8 cellular contexts compared by ENCODE assay signal in genomic region chr12:26017484-26018211, GRCh38. TPM values are rescaled to one million over a fixed set of nuclear protein-coding genes. Genes with fewer than 3 reads are reported as not detected.
A peak's percentile ranks its signal among the peaks of the same experiment; 100 is the strongest.
DNase-seq lines count a peak whose midpoint lies in the region; ATAC-seq and TF ChIP-seq lines count a peak whose summit lies in the region.

No MANE protein-coding gene starts in this region.

- H3K36me3 ChIP-seq in endodermal cell (ENCODE audit: control insufficient read depth, insufficient read depth, low read length): no peaks in the 10 kb centered on the region
- H3K36me3 ChIP-seq in neural progenitor cell: no peaks in the 10 kb centered on the region

- H3K4me3 Mint-ChIP-seq in activated T-cell treated with anti-CD3 and anti-CD28 coated beads, Interleukin-2, amount 50 U/mL, for 24 hours: no peak overlapping the region
- no peak overlapping the region for H3K4me3 Mint-ChIP-seq in activated T-cell treated with anti-CD3 and anti-CD28 coated beads, Interleukin-2, amount 50 U/mL, for 4 hours
- H3K4me3 Mint-ChIP-seq in endodermal cell (no peak overlapping the region), neural progenitor cell (no peak overlapping the region)
- H3K4me3 Mint-ChIP-seq in activated CD4-positive, alpha-beta memory T cell treated with anti-CD3 and anti-CD28 coated beads, Interleukin-2, amount 10 ng/mL, durations not matched to agents 7 days and 5 days: no peak overlapping the region

- POLR2A ChIA-PET in activated CD4-positive, alpha-beta memory T cell treated with anti-CD3 and anti-CD28 coated beads, Interleukin-2, amount 10 ng/mL, durations not matched to agents 7 days and 5 days (lab: Charles Lee): no interaction called here

- no peaks in the 10 kb centered on the region for H3K9me3 Mint-ChIP-seq in activated T-cell treated with anti-CD3 and anti-CD28 coated beads, Interleukin-2, amount 50 U/mL, for 24 hours
- no peaks in the 10 kb centered on the region for H3K9me3 Mint-ChIP-seq in activated T-cell treated with anti-CD3 and anti-CD28 coated beads, Interleukin-2, amount 50 U/mL, for 4 hours
- peaks cover 3% of the 10 kb centered on the region for H3K9me3 Mint-ChIP-seq in endodermal cell
- H3K9me3 Mint-ChIP-seq in neural progenitor cell: peaks cover 2% of the 10 kb centered on the region
- H3K9me3 Mint-ChIP-seq in activated CD4-positive, alpha-beta memory T cell treated with anti-CD3 and anti-CD28 coated beads, Interleukin-2, amount 10 ng/mL, durations not matched to agents 7 days and 5 days: no peaks in the 10 kb centered on the region

- no peaks in the 10 kb centered on the region for H3K36me3 Mint-ChIP-seq in activated T-cell treated with anti-CD3 and anti-CD28 coated beads, Interleukin-2, amount 50 U/mL, for 24 hours (ENCODE audit: low read depth)
- no peaks in the 10 kb centered on the region for H3K36me3 Mint-ChIP-seq in activated T-cell treated with anti-CD3 and anti-CD28 coated beads, Interleukin-2, amount 50 U/mL, for 4 hours (ENCODE audit: insufficient read depth)
- H3K36me3 Mint-ChIP-seq in endodermal cell (ENCODE audit: low read depth) (peaks cover 6% of the 10 kb centered on the region), neural progenitor cell (peaks cover 5% of the 10 kb centered on the region)
- H3K36me3 Mint-ChIP-seq in activated CD4-positive, alpha-beta memory T cell treated with anti-CD3 and anti-CD28 coated beads, Interleukin-2, amount 10 ng/mL, durations not matched to agents 7 days and 5 days (ENCODE audit: low read depth): no peaks in the 10 kb centered on the region

- H4K20me1 ChIP-seq in neural progenitor cell (ENCODE audit: low read depth): no peaks in the 10 kb centered on the region

- H3K4me3 ChIP-seq in endodermal cell (ENCODE audit: low read length): no peak overlapping the region
- H3K4me3 ChIP-seq in neural progenitor cell: no peak overlapping the region

- no peak overlapping the region for H2AFZ ChIP-seq in neural progenitor cell (replicated peaks)

- H3K27ac Mint-ChIP-seq in activated T-cell treated with anti-CD3 and anti-CD28 coated beads, Interleukin-2, amount 50 U/mL, for 24 hours: no peak overlapping the region
- H3K27ac Mint-ChIP-seq in endodermal cell (peak overlapping the region; percentile 71), neural progenitor cell (no peak overlapping the region)
- H3K27ac Mint-ChIP-seq in activated CD4-positive, alpha-beta memory T cell treated with anti-CD3 and anti-CD28 coated beads, Interleukin-2, amount 10 ng/mL, durations not matched to agents 7 days and 5 days: no peak overlapping the region

- H3K27me3 ChIP-seq in endodermal cell (ENCODE audit: control insufficient read depth, insufficient read depth, low read length, poor library complexity, severe bottlenecking) (no peaks in the 10 kb centered on the region), neural progenitor cell (no peaks in the 10 kb centered on the region)

- peaks cover 9% of the 10 kb centered on the region for H3K27me3 Mint-ChIP-seq in activated T-cell treated with anti-CD3 and anti-CD28 coated beads, Interleukin-2, amount 50 U/mL, for 24 hours
- H3K27me3 Mint-ChIP-seq in activated T-cell treated with anti-CD3 and anti-CD28 coated beads, Interleukin-2, amount 50 U/mL, for 4 hours (ENCODE audit: low read depth): peaks cover 16% of the 10 kb centered on the region
- H3K27me3 Mint-ChIP-seq in endodermal cell (ENCODE audit: insufficient read depth) (no peaks in the 10 kb centered on the region), neural progenitor cell (ENCODE audit: insufficient read depth, low read depth) (no peaks in the 10 kb centered on the region)
- H3K27me3 Mint-ChIP-seq in activated CD4-positive, alpha-beta memory T cell treated with anti-CD3 and anti-CD28 coated beads, Interleukin-2, amount 10 ng/mL, durations not matched to agents 7 days and 5 days: peaks cover 13% of the 10 kb centered on the region

- CTCF ChIA-PET in activated CD4-positive, alpha-beta memory T cell treated with anti-CD3 and anti-CD28 coated beads, Interleukin-2, amount 10 ng/mL, durations not matched to agents 7 days and 5 days (lab: Charles Lee): interaction anchor here (0.6 kb wide), 1 partner anchor 39 kb away, joined by 4 read pairs; no protein-coding TSS in a partner anchor

- H3K27ac ChIP-seq in endodermal cell (ENCODE audit: low read depth, low read length) (no peak overlapping the region), neural progenitor cell (no peak overlapping the region)

- no peak for ATAC-seq in activated T-cell treated with anti-CD3 and anti-CD28 coated beads, Interleukin-2, amount 50 U/mL, for 4 hours
- no peak for ATAC-seq in GM18870 (IDR thresholded peaks at IDR 0.05; ENCODE audit: unreplicated experiment)
- no peak for ATAC-seq in HG03135 (IDR thresholded peaks at IDR 0.05; ENCODE audit: unreplicated experiment)

- peaks cover 24% of the 10 kb centered on the region for H3F3A ChIP-seq in neural progenitor cell (ENCODE audit: low read depth)

- 70% methylated on average over 3 of the region's 4 CpGs; no CpG with 5 or more reads in 1 of the 2 experiments for WGBS in endodermal cell (ENCODE audit: insufficient coverage in 1 of 2, insufficient read length in 1 of 2), 2 experiments

- peaks cover 99% of the 10 kb centered on the region for H3K79me2 ChIP-seq in neural progenitor cell (ENCODE audit: low read depth)

- peak; percentile 31 for DNase-seq in activated T-cell treated with anti-CD3 and anti-CD28 coated beads, Interleukin-2, amount 50 U/mL, for 24 hours
- no peak for DNase-seq in activated T-cell treated with anti-CD3 and anti-CD28 coated beads, Interleukin-2, amount 50 U/mL, for 4 hours
- peak; percentile 83 for DNase-seq in NCI-H82 (lab: John Stamatoyannopoulos, UW)
- peak; percentile 89 for DNase-seq in endodermal cell
- peak; percentile 85 for DNase-seq in neural progenitor cell (ENCODE audit: low spot score)
- DNase-seq in activated CD4-positive, alpha-beta memory T cell treated with anti-CD3 and anti-CD28 coated beads, Interleukin-2, amount 10 ng/mL, durations not matched to agents 7 days and 5 days: no peak

- peak; percentile 100 for TF ChIP-seq CTCF in endodermal cell (conservative IDR thresholded peaks at IDR 0.05)
- peak; percentile 83 for TF ChIP-seq CTCF in neural progenitor cell (IDR thresholded peaks at IDR 0.05)

- H3K9me3 ChIP-seq in endodermal cell (ENCODE audit: control insufficient read depth, low read length): no peaks in the 10 kb centered on the region
- H3K9me3 ChIP-seq in neural progenitor cell (ENCODE audit: low read depth): no peaks in the 10 kb centered on the region

- H3K4me2 ChIP-seq in neural progenitor cell: peak overlapping the region; percentile 50

- no peaks in the 10 kb centered on the region for H3K4me1 Mint-ChIP-seq in activated T-cell treated with anti-CD3 and anti-CD28 coated beads, Interleukin-2, amount 50 U/mL, for 24 hours (ENCODE audit: low read depth)
- no peaks in the 10 kb centered on the region for H3K4me1 Mint-ChIP-seq in activated T-cell treated with anti-CD3 and anti-CD28 coated beads, Interleukin-2, amount 50 U/mL, for 4 hours (ENCODE audit: low read depth)
- H3K4me1 Mint-ChIP-seq in endodermal cell: peaks cover 41% of the 10 kb centered on the region
- H3K4me1 Mint-ChIP-seq in neural progenitor cell: peaks cover 5% of the 10 kb centered on the region
- no peaks in the 10 kb centered on the region for H3K4me1 Mint-ChIP-seq in activated CD4-positive, alpha-beta memory T cell treated with anti-CD3 and anti-CD28 coated beads, Interleukin-2, amount 10 ng/mL, durations not matched to agents 7 days and 5 days

- peaks cover 7% of the 10 kb centered on the region for H3K4me1 ChIP-seq in endodermal cell (ENCODE audit: control insufficient read depth, insufficient read depth, low read length)
- peaks cover 30% of the 10 kb centered on the region for H3K4me1 ChIP-seq in neural progenitor cell

- H3K9ac ChIP-seq in endodermal cell (ENCODE audit: extremely low read depth, low read length, poor library complexity, severe bottlenecking) (no peak overlapping the region), neural progenitor cell (no peak overlapping the region)

RNA-seq across cellular contexts. Expression of gene RASSF8, which starts 59.2 kb away (rescaled TPM):
- under 1 TPM; 0.19 to 0.58 (median 0.53) TPM for total RNA-seq in activated T-cell treated with anti-CD3 and anti-CD28 coated beads, Interleukin-2, amount 50 U/mL, for 4 hours
- total RNA-seq in endodermal cell (100 to 1,000 TPM in 1 of 2 donors, 10 to 100 TPM in 1; 87.0 to 183 TPM), neural progenitor cell (ENCODE audit: low replicate concordance) (53.9 and 77.0 TPM in 2 replicates)
- polyA plus RNA-seq in endodermal cell (2013, experiment 1 of 2): 29.0 TPM
- polyA plus RNA-seq in endodermal cell (2013, experiment 2 of 2): 30.8 TPM
- 1 to 10 TPM in 1 of 2 experiments, under 1 TPM in 1; 0.65 to 1.2 TPM for total RNA-seq in activated CD4-positive, alpha-beta memory T cell treated with anti-CD3 and anti-CD28 coated beads, Interleukin-2, amount 10 ng/mL, durations not matched to agents 7 days and 5 days

Comparison
In these comparisons a context has a peak if more than half of its experiments do, and no peak if none do; other contexts are left out.
1. DNase-seq: peak in activated T-cell treated with anti-CD3 and anti-CD28 coated beads, Interleukin-2, amount 50 U/mL, for 24 hours (single experiment), NCI-H82 (single experiment), endodermal cell (single experiment) and neural progenitor cell (single experiment); none in activated T-cell treated with anti-CD3 and anti-CD28 coated beads, Interleukin-2, amount 50 U/mL, for 4 hours (single experiment) and activated CD4-positive, alpha-beta memory T cell treated with anti-CD3 and anti-CD28 coated beads, Interleukin-2, amount 10 ng/mL, durations not matched to agents 7 days and 5 days (single experiment).
2. RNA of gene RASSF8, which starts 59.2 kb away (total RNA-seq): 87.0 to 183 TPM in endodermal cell and 53.9 to 77.0 TPM in neural progenitor cell; 0.65 to 1.2 TPM in activated CD4-positive, alpha-beta memory T cell treated with anti-CD3 and anti-CD28 coated beads, Interleukin-2, amount 10 ng/mL, durations not matched to agents 7 days and 5 days and 0.19 to 0.58 TPM in activated T-cell treated with anti-CD3 and anti-CD28 coated beads, Interleukin-2, amount 50 U/mL, for 4 hours; every median in the first group is over 10 times any median in the second.